16 cellular contexts compared by ENCODE assay signal in the genomic region with DNA sequence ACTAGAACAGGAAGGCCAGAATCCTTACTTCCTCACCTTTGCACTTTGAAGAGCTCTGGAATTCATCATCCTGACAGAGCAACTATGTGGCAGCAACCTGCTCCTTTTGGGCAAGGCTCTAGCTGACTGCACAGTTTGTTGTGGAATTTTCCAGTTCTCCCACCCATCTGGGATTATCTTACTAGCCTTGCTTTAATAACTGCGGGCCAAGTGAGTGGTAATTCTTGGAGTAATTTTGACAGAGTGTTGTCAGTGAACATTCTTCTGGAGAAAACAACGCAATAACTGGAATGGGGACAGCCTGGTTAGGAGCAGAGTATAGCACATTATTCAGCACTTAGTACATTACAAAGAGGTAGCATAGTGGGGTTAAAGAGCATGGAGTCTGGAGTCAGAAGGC.
DNase-seq lines count a peak whose midpoint lies in the region; ATAC-seq and TF ChIP-seq lines count a peak whose summit lies in the region.
"Had no signal": no experiment of that assay in that cellular context is flagged by ENCODE, and none has a peak within 500 bp of the region (broad histone marks: within the 10 kb centered on the region; RNA-seq: fewer than 3 reads in every experiment).

No MANE protein-coding gene starts in this region.

- H3K4me3 Mint-ChIP-seq in HFFc6 = no peak overlapping the region
- H3K4me3 Mint-ChIP-seq: B cell had no signal

- no peak overlapping the region for H4K8ac ChIP-seq in mesendoderm (ENCODE audit: low read depth, low read length)

- TF ChIP-seq CTCF in fibroblast of villous mesenchyme (IDR thresholded peaks at IDR 0.05; ENCODE audit: insufficient read depth, low read depth, low read length) (no peak), tibial nerve (IDR thresholded peaks at IDR 0.05) (no peak), HFFc6 (IDR thresholded peaks at IDR 0.05) (no peak)

- no peak overlapping the region for H2BK120ac ChIP-seq in mesendoderm (ENCODE audit: low read depth, low read length)

- no peaks in the 10 kb centered on the region for H3K79me2 ChIP-seq in mesendoderm (ENCODE audit: control insufficient read depth, insufficient read depth, low read length)

- no peak overlapping the region for H3K56ac ChIP-seq in mesendoderm (ENCODE audit: low read length)

- H3K4me1 Mint-ChIP-seq in HFFc6 (ENCODE audit: low read depth) = peaks cover 12% of the 10 kb centered on the region; the same call in 1 of the 2 replicates
- H3K4me1 Mint-ChIP-seq: B cell had no signal

- H3K27me3 ChIP-seq in tibial nerve (no peaks in the 10 kb centered on the region), mesendoderm (ENCODE audit: insufficient read depth, low read length, poor library complexity) (no peaks in the 10 kb centered on the region)

- H3K27ac Mint-ChIP-seq in HFFc6 = no peak overlapping the region
- H3K27ac Mint-ChIP-seq: B cell had no signal

- no peak overlapping the region for H3K23ac ChIP-seq in mesendoderm (ENCODE audit: low read length)

- H2BK15ac ChIP-seq in mesendoderm (replicated peaks; ENCODE audit: low read depth) = no peak overlapping the region

- TF ChIP-seq POLR2A in tibial nerve (IDR thresholded peaks at IDR 0.05) = no peak

- no peak overlapping the region for H3K4me2 ChIP-seq in mesendoderm (ENCODE audit: low read length)

- no peaks in the 10 kb centered on the region for H3K9me3 Mint-ChIP-seq in HFFc6

- H3K18ac ChIP-seq in mesendoderm (ENCODE audit: low read length) = no peak overlapping the region

- no peaks in the 10 kb centered on the region; the same call in 1 of the 2 replicates for H3K27me3 Mint-ChIP-seq in HFFc6 (ENCODE audit: insufficient read depth)

- peak overlapping the region in 2 of 4 donors; percentile 60 for H3K27ac ChIP-seq in tibial nerve
- H3K27ac ChIP-seq in mesendoderm (ENCODE audit: low read depth, low read length) = no peak overlapping the region

- peak; percentile 20 for DNase-seq in NCI-H226
- peak; percentile 86 for DNase-seq in fibroblast of villous mesenchyme (ENCODE audit: low read depth)
- peak; percentile 56 for DNase-seq in mucosa of gallbladder (ENCODE audit: low spot score)
- DNase-seq in tibial nerve (ENCODE audit: low spot score in 2 of 2) = peak; percentile 20 to 78
- DNase-seq in NCI-H2107 (lab: John Stamatoyannopoulos, UW) = no peak
- no peak for DNase-seq in mesendoderm
- DNase-seq in HFFc6 = no peak
- DNase-seq: activated CD4-positive, alpha-beta T cell treated with anti-CD3 and anti-CD28 coated beads for 4 hours; activated naive CD4-positive, alpha-beta T cell; cortex of kidney; hypothalamus; NCI-H146; NCI-H446; SIG-M5 had no signal

- H2AK5ac ChIP-seq in mesendoderm (ENCODE audit: low read length) = no peak overlapping the region

- H3K36me3 ChIP-seq in tibial nerve (no peaks in the 10 kb centered on the region), mesendoderm (ENCODE audit: control insufficient read depth, insufficient read depth, low read length) (no peaks in the 10 kb centered on the region)

- peaks cover 0 to 25% (median 0%) of the 10 kb centered on the region in 4 donors for H3K4me1 ChIP-seq in tibial nerve
- H3K4me1 ChIP-seq in mesendoderm (ENCODE audit: control insufficient read depth, low read depth, low read length) = no peaks in the 10 kb centered on the region

- TF ChIP-seq EP300 in tibial nerve (IDR thresholded peaks at IDR 0.05) = peak; percentile 19 to 86

- H3K9ac ChIP-seq in mesendoderm (ENCODE audit: low read length) = no peak overlapping the region

- no peak overlapping the region for H4K5ac ChIP-seq in mesendoderm (ENCODE audit: low read length)

- no peak overlapping the region for H3K4me3 ChIP-seq in fibroblast of villous mesenchyme (ENCODE audit: low read depth, low read length)
- H3K4me3 ChIP-seq in tibial nerve = no peak overlapping the region
- H3K4me3 ChIP-seq in mesendoderm (ENCODE audit: low read length) = no peak overlapping the region

- ATAC-seq in HG02938 (IDR thresholded peaks at IDR 0.05; ENCODE audit: unreplicated experiment) = no peak

- no peak overlapping the region for H3K4ac ChIP-seq in mesendoderm (ENCODE audit: low read depth, low read length)

- H2BK5ac ChIP-seq in mesendoderm (ENCODE audit: low read length) = no peak overlapping the region

- H3K36me3 Mint-ChIP-seq in HFFc6 (ENCODE audit: low read depth) = no peaks in the 10 kb centered on the region

- H3K9me3 ChIP-seq in tibial nerve = no peaks in the 10 kb centered on the region

- WGBS in tibial nerve, 2 donors = 56 to 75% methylated on average over 2 of the region's 2 CpGs
- WGBS in mesendoderm (ENCODE audit: extremely low coverage, insufficient coverage, low lambda C conversion rate) = no CpG with 5 or more reads among the region's 2 CpGs

- H3K79me1 ChIP-seq in mesendoderm (ENCODE audit: low read length) = no peaks in the 10 kb centered on the region

Comparison
In these comparisons a context has a peak if more than half of its experiments do, and no peak if none do; other contexts are left out.
1. DNase-seq: peak in NCI-H226 (single experiment), fibroblast of villous mesenchyme (single experiment), mucosa of gallbladder (single experiment) and tibial nerve (2 of 2); none in NCI-H2107 (single experiment), mesendoderm (single experiment) and HFFc6 (single experiment).